11 cellular contexts compared by ENCODE assay signal in genomic region chr2:218745160-218745558, GRCh38. TPM values are rescaled to one million over a fixed set of nuclear protein-coding genes. Genes with fewer than 3 reads are reported as not detected.
A peak's percentile ranks its signal among the peaks of the same experiment; 100 is the strongest.
DNase-seq lines count a peak whose midpoint lies in the region; ATAC-seq and TF ChIP-seq lines count a peak whose summit lies in the region.
"Had no signal": no experiment of that assay in that cellular context is flagged by ENCODE, and none has a peak within 500 bp of the region (broad histone marks: within the 10 kb centered on the region; RNA-seq: fewer than 3 reads in every experiment).

No MANE protein-coding gene starts in this region.

- TF ChIP-seq CTCF in NB4 (IDR thresholded peaks at IDR 0.05; ENCODE audit: low read depth, low read length), result no peak
- TF ChIP-seq CTCF in cardiac fibroblast (IDR thresholded peaks at IDR 0.05; ENCODE audit: low read depth, low read length), result no peak
- no peak for TF ChIP-seq CTCF in mucosa of descending colon (IDR thresholded peaks at IDR 0.05)

- DNase-seq in Caki2 (ENCODE audit: low read depth) (peak; percentile 30), NB4 (ENCODE audit: low read depth) (peak; percentile 85), cardiac fibroblast (ENCODE audit: low read depth in 2 of 2) (peak; percentile 10 to 37), mucosa of descending colon (no peak), NCI-H1694 treated with DMSO at 0.1 percent for 48 hours (lab: John Stamatoyannopoulos, UW) (no peak)
- DNase-seq in activated CD4-positive, CD25-positive, alpha-beta regulatory T cell treated with anti-CD3 and anti-CD28 coated beads, Interleukin-2, amount 50 U/mL, for 72 hours, result no peak
- DNase-seq: CD4-positive, alpha-beta T cell; HCEC 1CT; NCI-H1417 had no signal

- peak; percentile 52 for ATAC-seq in mucosa of descending colon
- no peak for ATAC-seq in GM21526 (IDR thresholded peaks at IDR 0.05; ENCODE audit: low FRiP score, unreplicated experiment)
- ATAC-seq in HG03439 (IDR thresholded peaks at IDR 0.05; ENCODE audit: unreplicated experiment), result no peak

- H3K9me3 ChIP-seq in mucosa of descending colon, result no peaks in the 10 kb centered on the region

- H3K4me1 ChIP-seq in mucosa of descending colon (ENCODE audit: low read depth), result no peaks in the 10 kb centered on the region

- H3K4me3 ChIP-seq in NB4 (ENCODE audit: low read depth, low read length) (no peak overlapping the region), cardiac fibroblast (replicated peaks in 1 of 2; ENCODE audit: low read depth in 2 of 2, low read length in 2 of 2) (no peak overlapping the region), mucosa of descending colon (no peak overlapping the region)

- TF ChIP-seq POLR2A in NB4 (IDR thresholded peaks at IDR 0.05; ENCODE audit: extremely low read depth, insufficient read length), result no peak

- intact Hi-C loops in mucosa of descending colon (cut with DNase I, micrococcal nuclease), result no loop called here

- no peaks in the 10 kb centered on the region for H3K36me3 ChIP-seq in mucosa of descending colon (ENCODE audit: low read depth)

- in situ Hi-C loops in Caki2 (cut with HindIII; ENCODE audit: low pct_unique_long_range_greater_than_20kb, low sequenced_read_pairs), result no loop called here

RNA-seq across cellular contexts. Expression of gene TTLL4, which starts 34.5 kb away (rescaled TPM):
- total RNA-seq in Caki2 (2014; rRNA removed; shearing (Covaris generic); ENCODE audit: low replicate concordance), result 1.9 and 8.0 TPM in 2 replicates
- total RNA-seq in mucosa of descending colon, result 10 to 100 TPM; 21.0 to 30.1 (median 23.8) TPM

RNA-seq across cellular contexts. Expression of gene CYP27A1, which starts 36.8 kb away (rescaled TPM):
- not detected in 2 replicates for total RNA-seq in Caki2 (2014; rRNA removed; shearing (Covaris generic); ENCODE audit: low replicate concordance)
- total RNA-seq in mucosa of descending colon, result 10 to 100 TPM; 31.0 to 70.0 (median 37.7) TPM

Comparison
In these comparisons a context has a peak if more than half of its experiments do, and no peak if none do; other contexts are left out.
1. DNase-seq: peak in Caki2 (single experiment), NB4 (single experiment) and cardiac fibroblast (2 of 2); none in mucosa of descending colon (0 of 3), NCI-H1694 treated with DMSO at 0.1 percent for 48 hours (single experiment) and activated CD4-positive, CD25-positive, alpha-beta regulatory T cell treated with anti-CD3 and anti-CD28 coated beads, Interleukin-2, amount 50 U/mL, for 72 hours (single experiment).
2. RNA of gene CYP27A1, which starts 36.8 kb away (total RNA-seq): 31.0 to 70.0 TPM in mucosa of descending colon; not detected in Caki2; every median in the first group is over 10 times any median in the second.